8 cellular contexts compared by ENCODE assay signal in genomic region chr3:172140499-172141391, GRCh38.
A peak's percentile ranks its signal among the peaks of the same experiment; 100 is the strongest.
DNase-seq lines count a peak whose midpoint lies in the region; ATAC-seq and TF ChIP-seq lines count a peak whose summit lies in the region.

No MANE protein-coding gene starts in this region.

- H3K27me3 ChIP-seq in duodenal mucosa (ENCODE audit: control insufficient read depth in 1 of 2, insufficient read depth in 2 of 2, low read length in 2 of 2) (no peaks in the 10 kb centered on the region), muscle layer of colon (ENCODE audit: control insufficient read depth in 1 of 2, insufficient read depth in 2 of 2, low read length in 2 of 2) (no peaks in the 10 kb centered on the region)

- H3K9me3 Mint-ChIP-seq in T-cell, result no peaks in the 10 kb centered on the region

- TF ChIP-seq CTCF in AG10803 (conservative IDR thresholded peaks at IDR 0.05; ENCODE audit: low read length), result no peak
- TF ChIP-seq CTCF in GM20000 (IDR thresholded peaks at IDR 0.05; ENCODE audit: extremely low read depth, missing control alignments), result no peak

- H3K9me3 ChIP-seq in duodenal mucosa (ENCODE audit: control insufficient read depth in 1 of 2, low read length in 2 of 2) (no peaks in the 10 kb centered on the region), muscle layer of colon (ENCODE audit: low read length) (no peaks in the 10 kb centered on the region)

- no peak overlapping the region for H3K4me3 ChIP-seq in AG10803 (ENCODE audit: low read length)
- peak overlapping the region in 1 of 2 donors; percentile 11 for H3K4me3 ChIP-seq in duodenal mucosa (ENCODE audit: low read depth in 1 of 2, low read length in 2 of 2)
- H3K4me3 ChIP-seq in muscle layer of colon (ENCODE audit: low read depth in 1 of 2, low read length in 2 of 2), result no peak overlapping the region

- no peak overlapping the region for H3K4me3 Mint-ChIP-seq in T-cell

- CTCF ChIA-PET in T-cell (lab: Charles Lee), result no interaction called here

- H3K27me3 Mint-ChIP-seq in T-cell, result no peaks in the 10 kb centered on the region

- POLR2A ChIA-PET in T-cell (lab: Charles Lee), result no interaction called here

- H3K36me3 ChIP-seq in duodenal mucosa (ENCODE audit: control insufficient read depth in 1 of 2, insufficient read depth in 2 of 2, low read length in 2 of 2) (no peaks in the 10 kb centered on the region), muscle layer of colon (ENCODE audit: insufficient read depth, low read length) (peaks cover 1% of the 10 kb centered on the region)

- ATAC-seq in GM19324 (IDR thresholded peaks at IDR 0.05; ENCODE audit: low FRiP score, unreplicated experiment), result no peak
- ATAC-seq in T-cell (replicated peaks in 1 of 4), result no peak

- peaks cover 58 to 77% (median 64%) of the 10 kb centered on the region in 3 donors for H3K4me1 Mint-ChIP-seq in T-cell

- DNase-seq in AG10803 (ENCODE audit: low read depth), result peak; percentile 93
- peak; percentile 35 for DNase-seq in MV-4-11 (lab: John Stamatoyannopoulos, UW)
- DNase-seq in GM20000 (ENCODE audit: low spot score), result no peak
- no peak for DNase-seq in COLO668 (lab: John Stamatoyannopoulos, UW; ENCODE audit: unreplicated experiment)
- DNase-seq in T-cell, result no peak

- H3K36me3 Mint-ChIP-seq in T-cell, result peaks cover 10% of the 10 kb centered on the region

- H3K4me1 ChIP-seq in duodenal mucosa (ENCODE audit: control insufficient read depth in 1 of 2, insufficient read depth in 2 of 2, low read length in 2 of 2), result peaks cover 39 to 78% of the 10 kb centered on the region in 2 donors
- peaks cover 43% of the 10 kb centered on the region for H3K4me1 ChIP-seq in muscle layer of colon (ENCODE audit: insufficient read depth, low read length)

- H3K9ac ChIP-seq in duodenal mucosa (ENCODE audit: low read depth in 1 of 2, low read length in 2 of 2), result peak overlapping the region in 1 of 2 donors; percentile 20
- H3K9ac ChIP-seq in muscle layer of colon (ENCODE audit: low read length), result no peak overlapping the region

- H3K27ac ChIP-seq in duodenal mucosa (ENCODE audit: low read depth, low read length) (peak overlapping the region; percentile 65), muscle layer of colon (ENCODE audit: low read depth, low read length) (peak overlapping the region; percentile 35)

- H3K27ac Mint-ChIP-seq in T-cell, result no peak overlapping the region

Comparison
In these comparisons a context has a peak if more than half of its experiments do, and no peak if none do; other contexts are left out.
1. DNase-seq: peak in AG10803 (single experiment) and MV-4-11 (single experiment); none in GM20000 (single experiment), COLO668 (single experiment) and T-cell (0 of 34).